In the genomic region with DNA sequence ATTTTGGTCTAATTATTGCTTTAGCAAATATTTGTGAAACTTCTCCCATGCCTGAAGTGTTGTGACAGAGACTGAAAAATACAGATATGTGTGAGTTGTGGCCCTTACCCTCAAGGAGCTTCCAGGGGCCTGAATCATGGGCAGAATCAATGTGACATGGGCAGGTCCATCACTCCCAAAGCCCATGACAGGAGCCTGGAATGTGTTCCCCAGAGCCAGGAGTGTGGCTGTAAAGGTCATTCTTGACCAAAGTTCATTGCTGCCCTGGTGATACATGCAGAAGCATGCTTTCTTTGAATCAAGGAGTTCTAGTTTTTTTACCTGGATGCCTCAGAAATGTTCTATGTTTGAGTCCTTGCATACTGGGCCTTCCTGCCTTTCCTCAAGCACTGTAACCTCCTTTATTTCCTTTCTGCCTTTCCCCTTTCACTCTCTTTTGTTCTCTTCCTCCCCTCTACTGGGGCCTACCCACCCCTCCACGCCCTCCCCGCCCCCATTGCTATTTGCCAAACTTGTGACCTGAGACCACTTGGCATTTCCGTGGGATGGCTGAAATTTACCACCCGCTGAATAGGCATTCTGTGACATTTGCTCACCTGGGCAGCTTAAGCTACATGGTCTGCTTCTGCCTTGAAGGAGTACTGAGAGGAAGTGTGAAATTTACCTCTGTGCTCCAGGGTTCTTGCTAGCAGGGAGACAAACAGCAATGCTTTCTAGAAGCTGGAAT, we compare ENCODE assay signal across 26 cellular contexts. TPM values are rescaled to one million over a fixed set of nuclear protein-coding genes. Genes with fewer than 3 reads are reported as not detected.
DNase-seq lines count a peak whose midpoint lies in the region; ATAC-seq and TF ChIP-seq lines count a peak whose summit lies in the region.
"Had no signal": no experiment of that assay in that cellular context is flagged by ENCODE, and none has a peak within 500 bp of the region (broad histone marks: within the 10 kb centered on the region; RNA-seq: fewer than 3 reads in every experiment).

No MANE protein-coding gene starts in this region.

- H3K4me3 Mint-ChIP-seq in chondrocyte (ENCODE audit: unreplicated experiment), result no peak overlapping the region
- H3K4me3 Mint-ChIP-seq in mesothelial cell of epicardium, result peak overlapping the region; percentile 26
- no peak overlapping the region for H3K4me3 Mint-ChIP-seq in activated CD8-positive, alpha-beta T cell treated with anti-CD3 and anti-CD28 coated beads, Interleukin-2, amount 10 ng/mL, durations not matched to agents 7 days and 5 days
- H3K4me3 Mint-ChIP-seq: activated CD4-positive, alpha-beta T cell treated with anti-CD3 and anti-CD28 coated beads, Interleukin-2, amount 10 ng/mL, durations not matched to agents 24 days and 14 days; memory B cell; natural killer cell; T-cell had no signal

- H3K27me3 ChIP-seq in HUES6 (ENCODE audit: control insufficient read depth, insufficient read depth, low read length) (no peaks in the 10 kb centered on the region), transverse colon (no peaks in the 10 kb centered on the region), right lobe of liver (no peaks in the 10 kb centered on the region)
- H3K27me3 ChIP-seq: heart right ventricle had no signal

- peak overlapping the region; percentile 37; the same call in 1 of the 2 replicates for H3K27ac ChIP-seq in HUES6 (ENCODE audit: low read depth, low read length)
- peak overlapping the region; percentile 56 to 86 (median 69) for H3K27ac ChIP-seq in transverse colon
- no peak overlapping the region for H3K27ac ChIP-seq in right lobe of liver

- WGBS in transverse colon (ENCODE audit: low coverage in 1 of 2), 2 donors, result 67 to 72% methylated on average over 2 to 4 of the region's 4 CpGs
- 84% methylated on average over 4 of the region's 4 CpGs for WGBS in right lobe of liver (ENCODE audit: insufficient coverage, low coverage, low lambda C conversion rate, missing lambda C conversion rate)

- no peak for TF ChIP-seq CTCF in chondrocyte (IDR thresholded peaks at IDR 0.05)
- TF ChIP-seq CTCF in mesothelial cell of epicardium (IDR thresholded peaks at IDR 0.05; ENCODE audit: unreplicated experiment), result no peak
- no peak for TF ChIP-seq CTCF in transverse colon (IDR thresholded peaks at IDR 0.05)
- TF ChIP-seq CTCF in right lobe of liver (IDR thresholded peaks at IDR 0.05), result no peak

- in situ Hi-C loops in transverse colon (cut with MboI; ENCODE audit: low pct_ligation_motif_present in 1 of 4, low pct_unique_long_range_greater_than_20kb in 1 of 4, low sequenced_read_pairs in 3 of 4), result no loop called here

- H3K9me3 Mint-ChIP-seq in chondrocyte (ENCODE audit: low read depth) (no peaks in the 10 kb centered on the region), mesothelial cell of epicardium (no peaks in the 10 kb centered on the region)
- peaks cover 7% of the 10 kb centered on the region for H3K9me3 Mint-ChIP-seq in activated CD8-positive, alpha-beta T cell treated with anti-CD3 and anti-CD28 coated beads, Interleukin-2, amount 10 ng/mL, durations not matched to agents 7 days and 5 days (ENCODE audit: insufficient read depth)
- H3K9me3 Mint-ChIP-seq: activated CD4-positive, alpha-beta T cell treated with anti-CD3 and anti-CD28 coated beads, Interleukin-2, amount 10 ng/mL, durations not matched to agents 24 days and 14 days; memory B cell; natural killer cell had no signal

- H3K27ac Mint-ChIP-seq in chondrocyte (ENCODE audit: unreplicated experiment), result peak overlapping the region; percentile 1
- peak overlapping the region; percentile 97 for H3K27ac Mint-ChIP-seq in mesothelial cell of epicardium
- H3K27ac Mint-ChIP-seq in activated CD8-positive, alpha-beta T cell treated with anti-CD3 and anti-CD28 coated beads, Interleukin-2, amount 10 ng/mL, durations not matched to agents 7 days and 5 days, result no peak overlapping the region
- H3K27ac Mint-ChIP-seq: activated CD4-positive, alpha-beta T cell treated with anti-CD3 and anti-CD28 coated beads, Interleukin-2, amount 10 ng/mL, durations not matched to agents 24 days and 14 days; memory B cell; natural killer cell; T-cell had no signal

- POLR2A ChIA-PET in activated CD8-positive, alpha-beta T cell treated with anti-CD3 and anti-CD28 coated beads, Interleukin-2, amount 10 ng/mL, durations not matched to agents 7 days and 5 days (lab: Charles Lee), result no interaction called here

- peaks cover 66% of the 10 kb centered on the region for H3K4me1 ChIP-seq in HUES6 (ENCODE audit: control insufficient read depth, insufficient read depth, low read length)
- peaks cover 3 to 56% (median 18%) of the 10 kb centered on the region in 4 donors for H3K4me1 ChIP-seq in transverse colon
- no peaks in the 10 kb centered on the region for H3K4me1 ChIP-seq in right lobe of liver

- no peak overlapping the region for H3K9ac ChIP-seq in HUES6 (ENCODE audit: low read length)

- ATAC-seq in right lobe of liver, result no peak
- ATAC-seq in activated CD8-positive, alpha-beta T cell treated with anti-CD3 and anti-CD28 coated beads, Interleukin-2, amount 10 ng/mL, durations not matched to agents 7 days and 5 days, result no peak
- ATAC-seq: natural killer cell, T-cell had no signal

- CTCF ChIA-PET in activated CD8-positive, alpha-beta T cell treated with anti-CD3 and anti-CD28 coated beads, Interleukin-2, amount 10 ng/mL, durations not matched to agents 7 days and 5 days (lab: Charles Lee), result no interaction called here

- H3K4me3 ChIP-seq in HUES6 (ENCODE audit: low read depth, low read length) (peak overlapping the region; percentile 13; the same call in 1 of the 2 replicates), transverse colon (no peak overlapping the region), right lobe of liver (no peak overlapping the region)
- H3K4me3 ChIP-seq: heart right ventricle, smooth muscle cell had no signal

- H3K4me1 Mint-ChIP-seq in chondrocyte (ENCODE audit: low read depth) (peaks cover 48% of the 10 kb centered on the region), mesothelial cell of epicardium (peaks cover 78% of the 10 kb centered on the region)
- H3K4me1 Mint-ChIP-seq in activated CD8-positive, alpha-beta T cell treated with anti-CD3 and anti-CD28 coated beads, Interleukin-2, amount 10 ng/mL, durations not matched to agents 7 days and 5 days (ENCODE audit: low read depth), result no peaks in the 10 kb centered on the region
- H3K4me1 Mint-ChIP-seq: activated CD4-positive, alpha-beta T cell treated with anti-CD3 and anti-CD28 coated beads, Interleukin-2, amount 10 ng/mL, durations not matched to agents 24 days and 14 days; memory B cell; natural killer cell; T-cell had no signal

- TF ChIP-seq POLR2A in transverse colon (IDR thresholded peaks at IDR 0.05), result no peak
- no peak for TF ChIP-seq POLR2A in right lobe of liver (IDR thresholded peaks at IDR 0.05)

- H3K9me3 ChIP-seq in HUES6 (ENCODE audit: control insufficient read depth, insufficient read depth, low read depth, low read length) (no peaks in the 10 kb centered on the region), transverse colon (no peaks in the 10 kb centered on the region), right lobe of liver (no peaks in the 10 kb centered on the region)
- H3K9me3 ChIP-seq: heart right ventricle had no signal

- DNase-seq in chondrocyte (ENCODE audit: low spot score) (no peak), mesothelial cell of epicardium (ENCODE audit: low spot score in 2 of 2, unreplicated experiment in 2 of 2) (no peak), transverse colon (no peak), right lobe of liver (no peak), NCI-H1417 (lab: John Stamatoyannopoulos, UW) (no peak)
- no peak for DNase-seq in activated CD8-positive, alpha-beta T cell treated with anti-CD3 and anti-CD28 coated beads, Interleukin-2, amount 10 ng/mL, durations not matched to agents 7 days and 5 days
- DNase-seq: activated CD4-positive, alpha-beta T cell treated with anti-CD3 and anti-CD28 coated beads, Interleukin-2, amount 10 ng/mL, durations not matched to agents 24 days and 14 days; activated CD8-positive, alpha-beta memory T cell treated with anti-CD3 and anti-CD28 coated beads, Interleukin-2, amount 50 U/mL, for 4 hours; AML-193; amygdala; effector memory CD4-positive, alpha-beta T cell; heart right ventricle; Karpas-422; kidney; natural killer cell; NCI-H1092; NCI-H2081 treated with DMSO at 0.1 percent for 48 hours; NCI-H526 treated with DMSO at 0.1 percent for 48 hours; OCI-M1; posterior cingulate gyrus; SHP77 treated with DMSO at 0.1 percent for 48 hours; stimulated activated CD4-positive, alpha-beta T cell treated with anti-CD3 and anti-CD28 coated beads, Interleukin-4, amount 100 ng/mL, for 24 hours; T-cell had no signal

- H3K36me3 ChIP-seq in HUES6 (ENCODE audit: control insufficient read depth, insufficient read depth, low read length) (peaks cover 2% of the 10 kb centered on the region; the same call in 1 of the 2 replicates), transverse colon (no peaks in the 10 kb centered on the region), right lobe of liver (no peaks in the 10 kb centered on the region)

- TF ChIP-seq EP300 in transverse colon (IDR thresholded peaks at IDR 0.05; ENCODE audit: low read depth), result no peak

- intact Hi-C loops in transverse colon (cut with DNase I; ENCODE audit: low total_unique reads), result no loop called here
- intact Hi-C loops in right lobe of liver (cut with DNase I), result no loop called here

- H3K27me3 Mint-ChIP-seq in chondrocyte (ENCODE audit: low read depth) (no peaks in the 10 kb centered on the region), mesothelial cell of epicardium (ENCODE audit: low read depth) (no peaks in the 10 kb centered on the region)
- no peaks in the 10 kb centered on the region for H3K27me3 Mint-ChIP-seq in activated CD8-positive, alpha-beta T cell treated with anti-CD3 and anti-CD28 coated beads, Interleukin-2, amount 10 ng/mL, durations not matched to agents 7 days and 5 days (ENCODE audit: low read depth)
- H3K27me3 Mint-ChIP-seq: activated CD4-positive, alpha-beta T cell treated with anti-CD3 and anti-CD28 coated beads, Interleukin-2, amount 10 ng/mL, durations not matched to agents 24 days and 14 days; memory B cell had no signal

- H3K36me3 Mint-ChIP-seq in chondrocyte (ENCODE audit: low read depth), result no peaks in the 10 kb centered on the region
- peaks cover 11% of the 10 kb centered on the region for H3K36me3 Mint-ChIP-seq in mesothelial cell of epicardium
- no peaks in the 10 kb centered on the region for H3K36me3 Mint-ChIP-seq in activated CD8-positive, alpha-beta T cell treated with anti-CD3 and anti-CD28 coated beads, Interleukin-2, amount 10 ng/mL, durations not matched to agents 7 days and 5 days (ENCODE audit: low read depth)
- H3K36me3 Mint-ChIP-seq: memory B cell, natural killer cell, T-cell had no signal

RNA-seq across cellular contexts. Expression of gene PBX1, which starts 19.7 kb away (rescaled TPM):
- total RNA-seq in chondrocyte (21.5 to 38.0 TPM (median 23.0 TPM) in 3 replicates), mesothelial cell of epicardium (699 to 723 TPM (median 719 TPM) in 3 replicates), transverse colon (10 to 100 TPM; 46.8 to 77.2 (median 50.7) TPM), right lobe of liver (1 to 10 TPM; 3.1 to 7.9 (median 6.9) TPM)
- total RNA-seq in activated CD8-positive, alpha-beta T cell treated with anti-CD3 and anti-CD28 coated beads, Interleukin-2, amount 10 ng/mL, durations not matched to agents 7 days and 5 days, result not detected
- total RNA-seq: activated CD4-positive, alpha-beta T cell treated with anti-CD3 and anti-CD28 coated beads, Interleukin-2, amount 10 ng/mL, durations not matched to agents 24 days and 14 days had no signal

Comparison
In these comparisons a context has a peak if more than half of its experiments do, and no peak if none do; other contexts are left out.
1. H3K27ac ChIP-seq: peak in HUES6 (single experiment) and transverse colon (4 of 4); none in right lobe of liver (0 of 3).